Comparison of ENCODE assay signal across 8 cellular contexts in the genomic region with DNA sequence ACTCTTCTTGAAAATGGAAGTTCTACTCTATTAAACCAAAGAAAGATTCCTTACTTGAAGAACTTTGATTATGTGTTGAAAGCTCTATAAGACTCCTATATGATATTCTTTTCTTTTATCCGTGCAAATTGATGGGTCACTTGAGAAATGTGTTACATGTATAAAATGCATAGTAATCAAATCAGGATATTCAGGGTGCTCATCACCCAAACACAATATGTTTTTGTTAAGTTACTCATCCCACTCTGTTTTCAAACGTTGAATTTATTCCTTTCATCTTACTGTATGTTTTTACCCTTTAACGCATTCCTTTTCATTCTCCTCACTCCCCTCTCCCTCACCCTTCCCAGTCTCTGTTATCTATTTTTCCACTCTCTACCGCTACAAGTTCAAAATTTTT.
"Had no signal": no experiment of that assay in that cellular context is flagged by ENCODE, and none has a peak within 500 bp of the region (broad histone marks: within the 10 kb centered on the region; RNA-seq: fewer than 3 reads in every experiment).

No MANE protein-coding gene starts in this region.

- DNase-seq: GDM1, GF-D8 had no signal

- FAIRE-seq: G401.6, GM12878, GM12891, GM12892, GM18507, GM19239 had no signal

- ATAC-seq: GM12878 had no signal

- H3K4me3 ChIP-seq: GM12878 had no signal
